In genomic region chrX:17588303-17588702, GRCh38 we compare ENCODE assay signal across 1 cellular context.
TF ChIP-seq lines count a peak whose summit lies in the region.

No MANE protein-coding gene starts in this region.

TF ChIP-seq in SK-N-SH treated with all-trans-retinoic acid at 6 μM for 48 hours, 23 proteins besides CTCF, POLR2A, EP300 and RAD21 (continued from another document):
- TF ChIP-seq ARNTL (CRISPR knock-in tag; IDR thresholded peaks at IDR 0.05; ENCODE audit: borderline replicate concordance, low read depth) (no peak), ZFP3 (CRISPR knock-in tag; IDR thresholded peaks at IDR 0.05) (no peak), ISL1 (CRISPR knock-in tag; IDR thresholded peaks at IDR 0.05) (no peak), BACH2 (CRISPR knock-in tag; IDR thresholded peaks at IDR 0.05; ENCODE audit: borderline replicate concordance) (no peak), OSR1 (CRISPR knock-in tag; IDR thresholded peaks at IDR 0.05) (no peak), TOX (CRISPR knock-in tag; IDR thresholded peaks at IDR 0.05; ENCODE audit: borderline replicate concordance) (no peak), ZNF565 (CRISPR knock-in tag; conservative IDR thresholded peaks at IDR 0.05; ENCODE audit: low read depth) (no peak), PATZ1 (CRISPR knock-in tag; IDR thresholded peaks at IDR 0.05; ENCODE audit: borderline replicate concordance) (no peak), RARB (CRISPR knock-in tag; IDR thresholded peaks at IDR 0.05) (no peak), SNAI2 (CRISPR knock-in tag; IDR thresholded peaks at IDR 0.05) (no peak)
